ENCODE assay signal across 1 cellular context in genomic region chr15:58467722-58468436, GRCh38.
A peak's percentile ranks its signal among the peaks of the same experiment; 100 is the strongest.
TF ChIP-seq lines count a peak whose summit lies in the region.

No MANE protein-coding gene starts in this region.

TF ChIP-seq in HepG2, 621 proteins besides CTCF, POLR2A, EP300 and RAD21 (continued from another document and continues in another):
- TF ChIP-seq HMGXB3 (CRISPR knock-in tag; IDR thresholded peaks at IDR 0.05; ENCODE audit: borderline replicate concordance), result no peak
- peak; percentile 28; the same call in 1 of the 2 replicates for TF ChIP-seq FOXK1 (CRISPR knock-in tag; IDR thresholded peaks at IDR 0.05; ENCODE audit: borderline replicate concordance, low read depth)
- TF ChIP-seq SSRP1 (CRISPR knock-in tag; IDR thresholded peaks at IDR 0.05), result no peak
- TF ChIP-seq, protein P1, sequence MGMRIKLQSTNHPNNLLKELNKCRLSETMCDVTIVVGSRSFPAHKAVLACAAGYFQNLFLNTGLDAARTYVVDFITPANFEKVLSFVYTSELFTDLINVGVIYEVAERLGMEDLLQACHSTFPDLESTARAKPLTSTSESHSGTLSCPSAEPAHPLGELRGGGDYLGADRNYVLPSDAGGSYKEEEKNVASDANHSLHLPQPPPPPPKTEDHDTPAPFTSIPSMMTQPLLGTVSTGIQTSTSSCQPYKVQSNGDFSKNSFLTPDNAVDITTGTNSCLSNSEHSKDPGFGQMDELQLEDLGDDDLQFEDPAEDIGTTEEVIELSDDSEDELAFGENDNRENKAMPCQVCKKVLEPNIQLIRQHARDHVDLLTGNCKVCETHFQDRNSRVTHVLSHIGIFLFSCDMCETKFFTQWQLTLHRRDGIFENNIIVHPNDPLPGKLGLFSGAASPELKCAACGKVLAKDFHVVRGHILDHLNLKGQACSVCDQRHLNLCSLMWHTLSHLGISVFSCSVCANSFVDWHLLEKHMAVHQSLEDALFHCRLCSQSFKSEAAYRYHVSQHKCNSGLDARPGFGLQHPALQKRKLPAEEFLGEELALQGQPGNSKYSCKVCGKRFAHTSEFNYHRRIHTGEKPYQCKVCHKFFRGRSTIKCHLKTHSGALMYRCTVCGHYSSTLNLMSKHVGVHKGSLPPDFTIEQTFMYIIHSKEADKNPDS (CRISPR knock-in tag; IDR thresholded peaks at IDR 0.05), result 0 out of 2 replicates have a peak, but pooled peaks have one; percentile 48
- TF ChIP-seq, protein P2, sequence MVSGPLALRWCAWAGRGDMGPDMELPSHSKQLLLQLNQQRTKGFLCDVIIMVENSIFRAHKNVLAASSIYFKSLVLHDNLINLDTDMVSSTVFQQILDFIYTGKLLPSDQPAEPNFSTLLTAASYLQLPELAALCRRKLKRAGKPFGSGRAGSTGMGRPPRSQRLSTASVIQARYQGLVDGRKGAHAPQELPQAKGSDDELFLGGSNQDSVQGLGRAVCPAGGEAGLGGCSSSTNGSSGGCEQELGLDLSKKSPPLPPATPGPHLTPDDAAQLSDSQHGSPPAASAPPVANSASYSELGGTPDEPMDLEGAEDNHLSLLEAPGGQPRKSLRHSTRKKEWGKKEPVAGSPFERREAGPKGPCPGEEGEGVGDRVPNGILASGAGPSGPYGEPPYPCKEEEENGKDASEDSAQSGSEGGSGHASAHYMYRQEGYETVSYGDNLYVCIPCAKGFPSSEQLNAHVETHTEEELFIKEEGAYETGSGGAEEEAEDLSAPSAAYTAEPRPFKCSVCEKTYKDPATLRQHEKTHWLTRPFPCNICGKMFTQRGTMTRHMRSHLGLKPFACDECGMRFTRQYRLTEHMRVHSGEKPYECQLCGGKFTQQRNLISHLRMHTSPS (CRISPR knock-in tag; IDR thresholded peaks at IDR 0.05; ENCODE audit: low read depth), result no peak
- TF ChIP-seq PHF21A (CRISPR knock-in tag; IDR thresholded peaks at IDR 0.05), result 0 out of 2 replicates have a peak, but pooled peaks have one; percentile 30
- no peak for TF ChIP-seq SRY (CRISPR knock-in tag; IDR thresholded peaks at IDR 0.05)
- TF ChIP-seq GABPA (IDR thresholded peaks at IDR 0.05; ENCODE audit: low read depth, low read length), result no peak
- TF ChIP-seq GABPA (CRISPR knock-in tag; IDR thresholded peaks at IDR 0.05; ENCODE audit: low read depth), result 0 out of 2 replicates have a peak, but pooled peaks have one; percentile 2
- TF ChIP-seq IRF1 (CRISPR knock-in tag; IDR thresholded peaks at IDR 0.05; ENCODE audit: low read depth), result no peak
- TF ChIP-seq GATAD1 (CRISPR knock-in tag; IDR thresholded peaks at IDR 0.05), result no peak
- TF ChIP-seq, protein P3, sequence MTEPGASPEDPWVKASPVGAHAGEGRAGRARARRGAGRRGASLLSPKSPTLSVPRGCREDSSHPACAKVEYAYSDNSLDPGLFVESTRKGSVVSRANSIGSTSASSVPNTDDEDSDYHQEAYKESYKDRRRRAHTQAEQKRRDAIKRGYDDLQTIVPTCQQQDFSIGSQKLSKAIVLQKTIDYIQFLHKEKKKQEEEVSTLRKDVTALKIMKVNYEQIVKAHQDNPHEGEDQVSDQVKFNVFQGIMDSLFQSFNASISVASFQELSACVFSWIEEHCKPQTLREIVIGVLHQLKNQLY (CRISPR knock-in tag; IDR thresholded peaks at IDR 0.05), result no peak
- TF ChIP-seq ZNF839 (CRISPR knock-in tag; IDR thresholded peaks at IDR 0.05; ENCODE audit: borderline replicate concordance), result no peak
- no peak for TF ChIP-seq ZBTB26 (CRISPR knock-in tag; IDR thresholded peaks at IDR 0.05; ENCODE audit: borderline replicate concordance)
- TF ChIP-seq, protein P4, sequence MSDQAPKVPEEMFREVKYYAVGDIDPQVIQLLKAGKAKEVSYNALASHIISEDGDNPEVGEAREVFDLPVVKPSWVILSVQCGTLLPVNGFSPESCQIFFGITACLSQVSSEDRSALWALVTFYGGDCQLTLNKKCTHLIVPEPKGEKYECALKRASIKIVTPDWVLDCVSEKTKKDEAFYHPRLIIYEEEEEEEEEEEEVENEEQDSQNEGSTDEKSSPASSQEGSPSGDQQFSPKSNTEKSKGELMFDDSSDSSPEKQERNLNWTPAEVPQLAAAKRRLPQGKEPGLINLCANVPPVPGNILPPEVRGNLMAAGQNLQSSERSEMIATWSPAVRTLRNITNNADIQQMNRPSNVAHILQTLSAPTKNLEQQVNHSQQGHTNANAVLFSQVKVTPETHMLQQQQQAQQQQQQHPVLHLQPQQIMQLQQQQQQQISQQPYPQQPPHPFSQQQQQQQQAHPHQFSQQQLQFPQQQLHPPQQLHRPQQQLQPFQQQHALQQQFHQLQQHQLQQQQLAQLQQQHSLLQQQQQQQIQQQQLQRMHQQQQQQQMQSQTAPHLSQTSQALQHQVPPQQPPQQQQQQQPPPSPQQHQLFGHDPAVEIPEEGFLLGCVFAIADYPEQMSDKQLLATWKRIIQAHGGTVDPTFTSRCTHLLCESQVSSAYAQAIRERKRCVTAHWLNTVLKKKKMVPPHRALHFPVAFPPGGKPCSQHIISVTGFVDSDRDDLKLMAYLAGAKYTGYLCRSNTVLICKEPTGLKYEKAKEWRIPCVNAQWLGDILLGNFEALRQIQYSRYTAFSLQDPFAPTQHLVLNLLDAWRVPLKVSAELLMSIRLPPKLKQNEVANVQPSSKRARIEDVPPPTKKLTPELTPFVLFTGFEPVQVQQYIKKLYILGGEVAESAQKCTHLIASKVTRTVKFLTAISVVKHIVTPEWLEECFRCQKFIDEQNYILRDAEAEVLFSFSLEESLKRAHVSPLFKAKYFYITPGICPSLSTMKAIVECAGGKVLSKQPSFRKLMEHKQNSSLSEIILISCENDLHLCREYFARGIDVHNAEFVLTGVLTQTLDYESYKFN (CRISPR knock-in tag; conservative IDR thresholded peaks at IDR 0.05), result peak; percentile 73
- TF ChIP-seq ZFP90 (CRISPR knock-in tag; IDR thresholded peaks at IDR 0.05; ENCODE audit: borderline replicate concordance), result no peak
- TF ChIP-seq DPF2 (CRISPR knock-in tag; IDR thresholded peaks at IDR 0.05; ENCODE audit: borderline replicate concordance, low read depth), result peak; percentile 50
- TF ChIP-seq ZNF598 (CRISPR knock-in tag; IDR thresholded peaks at IDR 0.05; ENCODE audit: borderline replicate concordance), result no peak
- TF ChIP-seq KMT2A (CRISPR knock-in tag; IDR thresholded peaks at IDR 0.05), result 0 out of 2 replicates have a peak, but pooled peaks have one; percentile 24
- TF ChIP-seq HNRNPH1 (optimal IDR thresholded peaks at IDR 0.05; ENCODE audit: low read depth, low read length), result no peak
- TF ChIP-seq ZNF83 (CRISPR knock-in tag; IDR thresholded peaks at IDR 0.05; ENCODE audit: borderline replicate concordance), result no peak
- no peak for TF ChIP-seq NONO (IDR thresholded peaks at IDR 0.05)
- peak; percentile 18; the same call in 1 of the 2 replicates for TF ChIP-seq NONO (CRISPR knock-in tag; conservative IDR thresholded peaks at IDR 0.05)
- TF ChIP-seq MLXIP (CRISPR knock-in tag; IDR thresholded peaks at IDR 0.05; ENCODE audit: borderline replicate concordance), result no peak
- TF ChIP-seq ZZZ3 (CRISPR knock-in tag; IDR thresholded peaks at IDR 0.05; ENCODE audit: borderline replicate concordance), result no peak
- peak; percentile 46; the same call in 1 of the 2 replicates for TF ChIP-seq HDAC1 (CRISPR knock-in tag; IDR thresholded peaks at IDR 0.05)
- TF ChIP-seq CEBPB (IDR thresholded peaks at IDR 0.05; ENCODE audit: borderline replicate concordance, low read depth, low read length), result peak; percentile 82
- no peak; the same call in 1 of the 2 replicates for TF ChIP-seq GATA4 (IDR thresholded peaks at IDR 0.05; ENCODE audit: borderline replicate concordance, low read depth)
- TF ChIP-seq ZNF564 (CRISPR knock-in tag; IDR thresholded peaks at IDR 0.05), result peak; percentile 65; the same call in 1 of the 2 replicates
- TF ChIP-seq ZFY (CRISPR knock-in tag; IDR thresholded peaks at IDR 0.05), result no peak
- 0 out of 2 replicates have a peak, but pooled peaks have one; percentile 8 for TF ChIP-seq KDM2A (CRISPR knock-in tag; IDR thresholded peaks at IDR 0.05; ENCODE audit: borderline replicate concordance, low read depth)
- TF ChIP-seq ZNF430 (CRISPR knock-in tag; IDR thresholded peaks at IDR 0.05), result peak; percentile 65; the same call in 1 of the 2 replicates
- TF ChIP-seq, protein P5, sequence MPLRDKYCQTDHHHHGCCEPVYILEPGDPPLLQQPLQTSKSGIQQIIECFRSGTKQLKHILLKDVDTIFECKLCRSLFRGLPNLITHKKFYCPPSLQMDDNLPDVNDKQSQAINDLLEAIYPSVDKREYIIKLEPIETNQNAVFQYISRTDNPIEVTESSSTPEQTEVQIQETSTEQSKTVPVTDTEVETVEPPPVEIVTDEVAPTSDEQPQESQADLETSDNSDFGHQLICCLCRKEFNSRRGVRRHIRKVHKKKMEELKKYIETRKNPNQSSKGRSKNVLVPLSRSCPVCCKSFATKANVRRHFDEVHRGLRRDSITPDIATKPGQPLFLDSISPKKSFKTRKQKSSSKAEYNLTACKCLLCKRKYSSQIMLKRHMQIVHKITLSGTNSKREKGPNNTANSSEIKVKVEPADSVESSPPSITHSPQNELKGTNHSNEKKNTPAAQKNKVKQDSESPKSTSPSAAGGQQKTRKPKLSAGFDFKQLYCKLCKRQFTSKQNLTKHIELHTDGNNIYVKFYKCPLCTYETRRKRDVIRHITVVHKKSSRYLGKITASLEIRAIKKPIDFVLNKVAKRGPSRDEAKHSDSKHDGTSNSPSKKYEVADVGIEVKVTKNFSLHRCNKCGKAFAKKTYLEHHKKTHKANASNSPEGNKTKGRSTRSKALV (CRISPR knock-in tag; IDR thresholded peaks at IDR 0.05), result no peak
- TF ChIP-seq SNAPC2 (CRISPR knock-in tag; IDR thresholded peaks at IDR 0.05), result no peak
- 0 out of 2 replicates have a peak, but pooled peaks have one; percentile 13 for TF ChIP-seq ZNF501 (CRISPR knock-in tag; IDR thresholded peaks at IDR 0.05)
- TF ChIP-seq NCOA1 (CRISPR knock-in tag; IDR thresholded peaks at IDR 0.05), result 0 out of 2 replicates have a peak, but pooled peaks have one; percentile 15
- no peak for TF ChIP-seq REPIN1 (CRISPR knock-in tag; IDR thresholded peaks at IDR 0.05; ENCODE audit: borderline replicate concordance, low read depth)
- no peak for TF ChIP-seq KLF12 (CRISPR knock-in tag; IDR thresholded peaks at IDR 0.05; ENCODE audit: borderline replicate concordance)
- 0 out of 2 replicates have a peak, but pooled peaks have one; percentile 37 for TF ChIP-seq ZNF34 (CRISPR knock-in tag; IDR thresholded peaks at IDR 0.05; ENCODE audit: borderline replicate concordance)
- TF ChIP-seq ELF4 (CRISPR knock-in tag; IDR thresholded peaks at IDR 0.05; ENCODE audit: borderline replicate concordance), result no peak
